In genomic region chr9:37141015-37141414, GRCh38 we compare ENCODE assay signal across 35 cellular contexts.
"Had no signal": no experiment of that assay in that cellular context is flagged by ENCODE, and none has a peak within 500 bp of the region (broad histone marks: within the 10 kb centered on the region; RNA-seq: fewer than 3 reads in every experiment).

No MANE protein-coding gene starts in this region.

- FAIRE-seq: astrocyte, kidney, TTC549 had no signal

- H3K4me1 ChIP-seq: testis, uterus had no signal

- DNase-seq: activated CD4-positive, alpha-beta T cell treated with anti-CD3 and anti-CD28 coated beads for 48 hours; activated CD4-positive, alpha-beta T cell treated with anti-CD3 and anti-CD28 coated beads, Interleukin-2, amount 50 U/mL, for 48 hours; activated CD8-positive, alpha-beta memory T cell treated with anti-CD3 and anti-CD28 coated beads for 24 hours; activated effector memory CD4-positive, alpha-beta T cell treated with anti-CD3 and anti-CD28 coated beads, Interleukin-2, amount 50 U/mL, for 16 hours; activated naive CD4-positive, alpha-beta T cell treated with anti-CD3 and anti-CD28 coated beads for 36 hours; activated naive CD8-positive, alpha-beta T cell treated with anti-CD3 and anti-CD28 coated beads, Interleukin-2, amount 10 ng/mL, durations not matched to agents 7 days and 5 days; amniotic stem cell; brain microvascular endothelial cell; cortex of kidney; endodermal cell; foreskin fibroblast; heart left ventricle; hypothalamus; immature natural killer cell; kidney; left colon; naive thymus-derived CD8-positive, alpha-beta T cell; stimulated activated CD4-positive, alpha-beta T cell treated with anti-CD3 and anti-CD28 coated beads, Interleukin-4, amount 100 ng/mL, for 4 hours; stimulated activated CD8-positive, alpha-beta memory T cell treated with anti-CD3 and anti-CD28 coated beads, Interleukin-4, amount 100 ng/mL, for 48 hours; stimulated activated naive CD4-positive, alpha-beta T cell; T-helper 9 cell; testis; transverse colon; uterus had no signal

- ATAC-seq: activated CD4-positive, CD25-positive, alpha-beta regulatory T cell treated with anti-CD3 and anti-CD28 coated beads, Interleukin-2, amount 50 U/mL, for 24 hours; esophagus mucosa; heart left ventricle; left colon; naive thymus-derived CD8-positive, alpha-beta T cell; sciatic nerve had no signal

- H3K9me3 ChIP-seq: heart left ventricle, testis, transverse colon, uterus had no signal

- H3K27ac ChIP-seq: brain microvascular endothelial cell, heart left ventricle, skin epidermis, testis, transverse colon, uterus, VCaP had no signal

- H3K27me3 ChIP-seq: brain microvascular endothelial cell, heart left ventricle, testis, transverse colon, uterus had no signal

- H3K27me3 Mint-ChIP-seq: activated naive CD8-positive, alpha-beta T cell treated with anti-CD3 and anti-CD28 coated beads, Interleukin-2, amount 10 ng/mL, durations not matched to agents 7 days and 5 days; naive thymus-derived CD8-positive, alpha-beta T cell had no signal

- H3K27ac Mint-ChIP-seq: activated naive CD4-positive, alpha-beta T cell treated with anti-CD3 and anti-CD28 coated beads for 36 hours; activated naive CD8-positive, alpha-beta T cell treated with anti-CD3 and anti-CD28 coated beads, Interleukin-2, amount 10 ng/mL, durations not matched to agents 7 days and 5 days; activated T-helper 1 cell treated with anti-CD3 and anti-CD28 coated beads, Interleukin-12 subunit alpha, Interleukin-12 subunit beta, Interleukin-2, Interleukin-4 antibody, amounts not matched to agents 30 ng/mL and 10 ng/mL and 1 ng/mL, durations not matched to agents 14 hours and 24 hours and 36 hours; endodermal cell; mesothelial cell of epicardium; T-helper 1 cell treated with Interleukin-12 subunit alpha and Interleukin-12 subunit beta and Interleukin-4 antibody, amounts not matched to agents 30 μg/mL and 1 μg/mL, for 36 hours had no signal

- H3K4me3 ChIP-seq: heart left ventricle, skin epidermis, testis, transverse colon, uterus had no signal

- H3K36me3 ChIP-seq: transverse colon, uterus had no signal

- H3K4me3 Mint-ChIP-seq: activated naive CD4-positive, alpha-beta T cell treated with anti-CD3 and anti-CD28 coated beads for 36 hours; activated naive CD8-positive, alpha-beta T cell treated with anti-CD3 and anti-CD28 coated beads, Interleukin-2, amount 10 ng/mL, durations not matched to agents 7 days and 5 days; activated T-helper 1 cell treated with anti-CD3 and anti-CD28 coated beads, Interleukin-12 subunit alpha, Interleukin-12 subunit beta, Interleukin-2, Interleukin-4 antibody, amounts not matched to agents 30 ng/mL and 10 ng/mL and 1 ng/mL, durations not matched to agents 14 hours and 24 hours and 36 hours; endodermal cell; immature natural killer cell; mesothelial cell of epicardium; neural crest cell; T-helper 1 cell treated with Interleukin-12 subunit alpha and Interleukin-12 subunit beta and Interleukin-4 antibody, amounts not matched to agents 30 μg/mL and 1 μg/mL, for 36 hours had no signal

- H3K9me3 Mint-ChIP-seq: activated naive CD4-positive, alpha-beta T cell treated with anti-CD3 and anti-CD28 coated beads for 36 hours; activated naive CD8-positive, alpha-beta T cell treated with anti-CD3 and anti-CD28 coated beads, Interleukin-2, amount 10 ng/mL, durations not matched to agents 7 days and 5 days; activated T-helper 1 cell treated with anti-CD3 and anti-CD28 coated beads, Interleukin-12 subunit alpha, Interleukin-12 subunit beta, Interleukin-2, Interleukin-4 antibody, amounts not matched to agents 30 ng/mL and 10 ng/mL and 1 ng/mL, durations not matched to agents 14 hours and 24 hours and 36 hours; endodermal cell; immature natural killer cell; mesothelial cell of epicardium; naive thymus-derived CD8-positive, alpha-beta T cell; neural crest cell; T-helper 1 cell treated with Interleukin-12 subunit alpha and Interleukin-12 subunit beta and Interleukin-4 antibody, amounts not matched to agents 30 μg/mL and 1 μg/mL, for 36 hours had no signal
